22 cellular contexts compared by ENCODE assay signal in genomic region chr6:26006086-26006939, GRCh38. TPM values are rescaled to one million over a fixed set of nuclear protein-coding genes. Genes with fewer than 3 reads are reported as not detected.
DNase-seq lines count a peak whose midpoint lies in the region; ATAC-seq and TF ChIP-seq lines count a peak whose summit lies in the region.
"Had no signal": no experiment of that assay in that cellular context is flagged by ENCODE, and none has a peak within 500 bp of the region (broad histone marks: within the 10 kb centered on the region; RNA-seq: fewer than 3 reads in every experiment).

No MANE protein-coding gene starts in this region.

- no peaks in the 10 kb centered on the region for H3K36me3 Mint-ChIP-seq in WTC11

- POLR2A ChIA-PET in WTC11 (lab: Charles Lee) = interaction anchor here (1.1 to 1.7 kb wide), 2 partner anchors 11 to 15 kb away, joined by 3 to 4 read pairs; a partner anchor contains a TSS

- no peaks in the 10 kb centered on the region for H3K9me3 Mint-ChIP-seq in stimulated activated naive CD8-positive, alpha-beta T cell treated with anti-CD3 and anti-CD28 coated beads, Interleukin-15, amount 100 ng/mL, for 72 hours
- no peaks in the 10 kb centered on the region for H3K9me3 Mint-ChIP-seq in WTC11
- H3K9me3 Mint-ChIP-seq: activated T-helper 1 cell treated with anti-CD3 and anti-CD28 coated beads, Interleukin-12 subunit alpha, Interleukin-12 subunit beta, Interleukin-2, Interleukin-4 antibody, amounts not matched to agents 30 ng/mL and 10 ng/mL and 1 ng/mL, durations not matched to agents 14 hours and 24 hours and 36 hours; nephron progenitor cell; stimulated activated naive CD8-positive, alpha-beta T cell treated with anti-CD3 and anti-CD28 coated beads, Interleukin-15, Interleukin-2, amounts not matched to agents 100 ng/mL and 50 ng/mL, for 24 hours had no signal

- peak overlapping the region; percentile 35 to 86 for H3K27ac Mint-ChIP-seq in stimulated activated naive CD8-positive, alpha-beta T cell treated with anti-CD3 and anti-CD28 coated beads, Interleukin-15, amount 100 ng/mL, for 72 hours
- H3K27ac Mint-ChIP-seq in WTC11 = no peak overlapping the region
- H3K27ac Mint-ChIP-seq: activated T-helper 1 cell treated with anti-CD3 and anti-CD28 coated beads, Interleukin-12 subunit alpha, Interleukin-12 subunit beta, Interleukin-2, Interleukin-4 antibody, amounts not matched to agents 30 ng/mL and 10 ng/mL and 1 ng/mL, durations not matched to agents 14 hours and 24 hours and 36 hours; nephron progenitor cell; stimulated activated naive CD8-positive, alpha-beta T cell treated with anti-CD3 and anti-CD28 coated beads, Interleukin-15, Interleukin-2, amounts not matched to agents 100 ng/mL and 50 ng/mL, for 24 hours; T-helper 17 cell had no signal

- DNase-seq in stimulated activated naive CD8-positive, alpha-beta T cell treated with anti-CD3 and anti-CD28 coated beads, Interleukin-15, amount 100 ng/mL, for 72 hours = no peak
- no peak for DNase-seq in stimulated activated naive CD8-positive, alpha-beta T cell treated with anti-CD3 and anti-CD28 coated beads, Interleukin-15, Interleukin-2, amounts not matched to agents 100 U/mL and 50 U/mL, for 24 hours
- DNase-seq in NCI-H774 (lab: John Stamatoyannopoulos, UW) = peak; percentile 54
- no peak for DNase-seq in WTC11 (ENCODE audit: low spot score)
- DNase-seq in NCI-H82 (lab: John Stamatoyannopoulos, UW) = no peak
- no peak for DNase-seq in NCI-H1694 (lab: John Stamatoyannopoulos, UW)
- DNase-seq: activated CD4-positive, alpha-beta T cell treated with anti-CD3 and anti-CD28 coated beads, Interleukin-2, amount 50 U/mL, for 1 hour; activated naive CD4-positive, alpha-beta T cell treated with anti-CD3 and anti-CD28 coated beads, Interleukin-2, amount 50 U/mL, for 16 hours; amygdala; Calu3; effector CD4-positive, alpha-beta T cell; left ventricle myocardium superior; midbrain; NCI-H2081 treated with DMSO at 0.1 percent for 48 hours; NCI-H510A treated with DMSO at 0.1 percent for 48 hours; nephron progenitor cell; T-helper 17 cell; uterus had no signal

- no peak overlapping the region for H3K4me3 Mint-ChIP-seq in stimulated activated naive CD8-positive, alpha-beta T cell treated with anti-CD3 and anti-CD28 coated beads, Interleukin-15, amount 100 ng/mL, for 72 hours
- no peak overlapping the region for H3K4me3 Mint-ChIP-seq in WTC11
- H3K4me3 Mint-ChIP-seq: activated T-helper 1 cell treated with anti-CD3 and anti-CD28 coated beads, Interleukin-12 subunit alpha, Interleukin-12 subunit beta, Interleukin-2, Interleukin-4 antibody, amounts not matched to agents 30 ng/mL and 10 ng/mL and 1 ng/mL, durations not matched to agents 14 hours and 24 hours and 36 hours; nephron progenitor cell; stimulated activated naive CD8-positive, alpha-beta T cell treated with anti-CD3 and anti-CD28 coated beads, Interleukin-15, Interleukin-2, amounts not matched to agents 100 ng/mL and 50 ng/mL, for 24 hours; T-helper 17 cell had no signal

- ATAC-seq in stimulated activated naive CD8-positive, alpha-beta T cell treated with anti-CD3 and anti-CD28 coated beads, Interleukin-15, amount 100 ng/mL, for 72 hours = no peak
- no peak for ATAC-seq in stimulated activated naive CD8-positive, alpha-beta T cell treated with anti-CD3 and anti-CD28 coated beads, Interleukin-15, Interleukin-2, amounts not matched to agents 100 U/mL and 50 U/mL, for 24 hours
- ATAC-seq in WTC11 = peak; percentile 48; the same call in 1 of the 2 replicates
- no peak for ATAC-seq in HG03097 (IDR thresholded peaks at IDR 0.05; ENCODE audit: low FRiP score, unreplicated experiment)
- ATAC-seq: HepG2, left ventricle myocardium superior, T-helper 17 cell had no signal

- CTCF ChIA-PET in WTC11 (lab: Charles Lee) = interaction anchor here (0.6 to 2.3 kb wide), 5 partner anchors 10 to 126 kb away, joined by 3 to 13 read pairs (median 3); a partner anchor contains a TSS

- no peak for TF ChIP-seq CTCF in WTC11 (IDR thresholded peaks at IDR 0.05)

- no peaks in the 10 kb centered on the region for H3K27me3 Mint-ChIP-seq in stimulated activated naive CD8-positive, alpha-beta T cell treated with anti-CD3 and anti-CD28 coated beads, Interleukin-15, amount 100 ng/mL, for 72 hours
- no peaks in the 10 kb centered on the region for H3K27me3 Mint-ChIP-seq in WTC11 (ENCODE audit: low read depth)
- H3K27me3 Mint-ChIP-seq: stimulated activated naive CD8-positive, alpha-beta T cell treated with anti-CD3 and anti-CD28 coated beads, Interleukin-15, Interleukin-2, amounts not matched to agents 100 ng/mL and 50 ng/mL, for 24 hours; T-helper 17 cell had no signal

- no peaks in the 10 kb centered on the region for H3K4me1 Mint-ChIP-seq in stimulated activated naive CD8-positive, alpha-beta T cell treated with anti-CD3 and anti-CD28 coated beads, Interleukin-15, amount 100 ng/mL, for 72 hours
- H3K4me1 Mint-ChIP-seq in WTC11 = peaks cover 23% of the 10 kb centered on the region

TF ChIP-seq in WTC11, 78 proteins besides CTCF, POLR2A, EP300 and RAD21:
- no peak for TF ChIP-seq PRRX2 (CRISPR knock-in tag; IDR thresholded peaks at IDR 0.05)
- TF ChIP-seq ZNF232 (CRISPR knock-in tag; IDR thresholded peaks at IDR 0.05) = no peak
- no peak for TF ChIP-seq ATF1 (CRISPR knock-in tag; IDR thresholded peaks at IDR 0.05)

RNA-seq across cellular contexts. Expression of gene TRIM38, which starts 43.7 kb away (rescaled TPM):
- 1.0 to 1.6 TPM (median 1.1 TPM) in 3 replicates for total RNA-seq in WTC11 (2021)
